ENCODE assay signal across 15 cellular contexts in the genomic region with DNA sequence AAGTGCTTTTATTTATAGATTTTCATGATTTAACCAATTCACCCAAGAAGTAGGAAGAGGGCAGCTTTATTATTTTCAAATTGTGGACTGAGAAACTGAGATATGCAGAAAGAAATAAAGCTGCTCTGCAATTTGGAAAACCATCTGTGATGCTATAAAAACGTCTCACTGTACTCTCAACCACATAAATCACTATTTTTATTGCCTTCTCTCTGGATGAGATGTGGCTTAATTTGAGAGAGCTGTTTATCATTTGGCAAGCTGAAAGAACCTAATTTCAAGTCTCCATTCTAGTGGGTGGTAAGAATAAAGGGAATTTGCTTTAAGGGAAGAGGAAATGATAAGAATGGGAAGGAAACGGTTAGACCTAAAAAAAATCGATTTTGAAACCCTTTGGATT.
"Had no signal": no experiment of that assay in that cellular context is flagged by ENCODE, and none has a peak within 500 bp of the region (broad histone marks: within the 10 kb centered on the region; RNA-seq: fewer than 3 reads in every experiment).

No MANE protein-coding gene starts in this region.

- H3K4me3 ChIP-seq: coronary artery, gastrocnemius medialis, heart left ventricle, lower lobe of right lung, psoas muscle, right lobe of liver, thoracic aorta had no signal

- H3K27ac ChIP-seq: brain microvascular endothelial cell, coronary artery, gastrocnemius medialis, heart left ventricle, lower lobe of right lung, psoas muscle, right lobe of liver, thoracic aorta had no signal

- DNase-seq: activated CD4-positive, CD25-positive, alpha-beta regulatory T cell treated with anti-CD3 and anti-CD28 coated beads, Interleukin-2, amount 50 U/mL, for 72 hours; activated naive CD4-positive, alpha-beta T cell; activated naive CD8-positive, alpha-beta T cell treated with anti-CD3 and anti-CD28 coated beads, Interleukin-2, amount 10 ng/mL, durations not matched to agents 7 days and 5 days; activated T-cell treated with anti-CD3 and anti-CD28 coated beads for 4 hours; brain microvascular endothelial cell; effector CD4-positive, alpha-beta T cell; gastrocnemius medialis; heart left ventricle; immature natural killer cell; lower lobe of right lung; psoas muscle; right lobe of liver; stimulated activated naive CD8-positive, alpha-beta T cell treated with anti-CD3 and anti-CD28 coated beads, Interleukin-15, amount 100 ng/mL, for 72 hours had no signal

- ATAC-seq: gastrocnemius medialis; heart left ventricle; lower lobe of right lung; psoas muscle; right lobe of liver; stimulated activated naive CD8-positive, alpha-beta T cell treated with anti-CD3 and anti-CD28 coated beads, Interleukin-15, amount 100 ng/mL, for 72 hours had no signal
